ENCODE assay signal across 1 cellular context in the genomic region with DNA sequence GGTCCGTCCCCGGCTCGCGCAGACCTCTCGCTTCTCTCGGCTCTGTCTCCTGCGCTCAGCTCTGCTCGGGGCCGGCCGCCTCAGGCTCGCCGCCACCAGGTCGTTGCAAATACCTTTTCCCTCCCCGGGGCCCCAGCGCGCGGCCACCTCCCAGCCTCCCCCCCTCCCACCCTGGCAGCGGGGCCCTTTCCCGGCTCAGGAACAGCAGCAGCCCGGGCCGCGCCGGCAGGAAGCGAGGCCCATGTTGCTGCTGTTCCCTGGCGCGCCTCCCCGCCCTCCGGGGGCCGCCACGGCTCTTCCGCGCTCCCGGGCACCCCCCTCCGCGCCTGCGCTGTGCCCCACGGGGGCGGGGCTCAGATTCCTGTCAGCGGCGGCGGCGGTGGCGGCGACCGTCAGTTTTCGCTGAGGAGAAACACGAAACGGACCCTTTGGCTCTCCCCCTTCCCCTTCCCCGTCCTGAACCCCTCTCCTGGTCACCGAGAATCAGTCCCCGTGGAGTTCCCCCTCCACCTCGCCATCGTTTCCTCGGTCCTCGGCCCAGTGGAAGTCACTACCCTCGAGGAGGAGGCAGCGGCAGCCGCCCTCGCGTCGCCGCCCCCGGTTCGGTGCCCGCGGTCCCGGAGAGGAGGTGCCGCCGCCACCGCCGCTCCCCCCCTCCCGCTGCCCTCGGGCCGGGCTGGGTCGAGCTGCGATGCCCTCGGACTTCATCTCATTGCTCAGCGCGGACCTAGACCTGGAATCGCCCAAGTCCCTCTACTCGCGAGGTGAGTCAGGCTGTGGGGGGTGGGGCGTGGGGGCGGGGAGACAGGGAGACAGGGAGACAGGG.
A peak's percentile ranks its signal among the peaks of the same experiment; 100 is the strongest.
TF ChIP-seq lines count a peak whose summit lies in the region.

A gene with protein sequence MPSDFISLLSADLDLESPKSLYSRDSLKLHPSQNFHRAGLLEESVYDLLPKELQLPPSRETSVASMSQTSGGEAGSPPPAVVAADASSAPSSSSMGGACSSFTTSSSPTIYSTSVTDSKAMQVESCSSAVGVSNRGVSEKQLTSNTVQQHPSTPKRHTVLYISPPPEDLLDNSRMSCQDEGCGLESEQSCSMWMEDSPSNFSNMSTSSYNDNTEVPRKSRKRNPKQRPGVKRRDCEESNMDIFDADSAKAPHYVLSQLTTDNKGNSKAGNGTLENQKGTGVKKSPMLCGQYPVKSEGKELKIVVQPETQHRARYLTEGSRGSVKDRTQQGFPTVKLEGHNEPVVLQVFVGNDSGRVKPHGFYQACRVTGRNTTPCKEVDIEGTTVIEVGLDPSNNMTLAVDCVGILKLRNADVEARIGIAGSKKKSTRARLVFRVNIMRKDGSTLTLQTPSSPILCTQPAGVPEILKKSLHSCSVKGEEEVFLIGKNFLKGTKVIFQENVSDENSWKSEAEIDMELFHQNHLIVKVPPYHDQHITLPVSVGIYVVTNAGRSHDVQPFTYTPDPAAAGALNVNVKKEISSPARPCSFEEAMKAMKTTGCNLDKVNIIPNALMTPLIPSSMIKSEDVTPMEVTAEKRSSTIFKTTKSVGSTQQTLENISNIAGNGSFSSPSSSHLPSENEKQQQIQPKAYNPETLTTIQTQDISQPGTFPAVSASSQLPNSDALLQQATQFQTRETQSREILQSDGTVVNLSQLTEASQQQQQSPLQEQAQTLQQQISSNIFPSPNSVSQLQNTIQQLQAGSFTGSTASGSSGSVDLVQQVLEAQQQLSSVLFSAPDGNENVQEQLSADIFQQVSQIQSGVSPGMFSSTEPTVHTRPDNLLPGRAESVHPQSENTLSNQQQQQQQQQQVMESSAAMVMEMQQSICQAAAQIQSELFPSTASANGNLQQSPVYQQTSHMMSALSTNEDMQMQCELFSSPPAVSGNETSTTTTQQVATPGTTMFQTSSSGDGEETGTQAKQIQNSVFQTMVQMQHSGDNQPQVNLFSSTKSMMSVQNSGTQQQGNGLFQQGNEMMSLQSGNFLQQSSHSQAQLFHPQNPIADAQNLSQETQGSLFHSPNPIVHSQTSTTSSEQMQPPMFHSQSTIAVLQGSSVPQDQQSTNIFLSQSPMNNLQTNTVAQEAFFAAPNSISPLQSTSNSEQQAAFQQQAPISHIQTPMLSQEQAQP (N-terminal part only) (plus strand): TSS at position 356 of the 826 bp plus-strand sequence. CDS start 336 bp downstream, at position 692.

TF ChIP-seq in HepG2, 621 proteins besides CTCF, POLR2A, EP300 and RAD21 (continued from another document and continues in another):
- TF ChIP-seq ZSCAN31 (CRISPR knock-in tag; IDR thresholded peaks at IDR 0.05; ENCODE audit: low read depth) (peak; percentile 99), SMARCE1 (IDR thresholded peaks at IDR 0.05; ENCODE audit: borderline replicate concordance) (no peak), ASH2L (IDR thresholded peaks at IDR 0.05; ENCODE audit: insufficient read length, low read depth, low read length) (peak; percentile 97), POGZ (CRISPR knock-in tag; IDR thresholded peaks at IDR 0.05) (peak; percentile 84; the same call in 1 of the 2 replicates), DNMT1 (CRISPR knock-in tag; IDR thresholded peaks at IDR 0.05) (peak; percentile 98), MIER2 (CRISPR knock-in tag; IDR thresholded peaks at IDR 0.05) (no peak), SNRNP70 (IDR thresholded peaks at IDR 0.05; ENCODE audit: low read depth, low read length) (no peak), KDM6A (CRISPR knock-in tag; IDR thresholded peaks at IDR 0.05; ENCODE audit: low read depth) (no peak), FIP1L1 (IDR thresholded peaks at IDR 0.05; ENCODE audit: borderline replicate concordance, insufficient read depth, low read depth, low read length) (0 out of 2 replicates have a peak, but pooled peaks have one; percentile 69), CEBPG (CRISPR knock-in tag; IDR thresholded peaks at IDR 0.05) (no peak), KLF12 (CRISPR knock-in tag; IDR thresholded peaks at IDR 0.05; ENCODE audit: borderline replicate concordance) (no peak; the same call in 1 of the 2 replicates), ZNF607 (CRISPR knock-in tag; IDR thresholded peaks at IDR 0.05; ENCODE audit: borderline replicate concordance) (peak; percentile 97), CBX2 (IDR thresholded peaks at IDR 0.05; ENCODE audit: low read depth, low read length) (no peak), CBX2 (CRISPR knock-in tag; IDR thresholded peaks at IDR 0.05; ENCODE audit: low read depth) (no peak), RXRB (CRISPR knock-in tag; IDR thresholded peaks at IDR 0.05; ENCODE audit: borderline replicate concordance) (peak; percentile 61), MAF1 (CRISPR knock-in tag; IDR thresholded peaks at IDR 0.05; ENCODE audit: borderline replicate concordance) (peak; percentile 86), ZKSCAN1 (IDR thresholded peaks at IDR 0.05; ENCODE audit: low read length) (no peak), CREM (IDR thresholded peaks at IDR 0.05) (0 out of 2 replicates have a peak, but pooled peaks have one; percentile 14), CREM (CRISPR knock-in tag; IDR thresholded peaks at IDR 0.05) (no peak), GPN1 (CRISPR knock-in tag; IDR thresholded peaks at IDR 0.05; ENCODE audit: borderline replicate concordance) (no peak; the same call in 1 of the 2 replicates), KDM3A (CRISPR knock-in tag; IDR thresholded peaks at IDR 0.05; ENCODE audit: low read depth) (peak; percentile 99; the same call in 1 of the 2 replicates), ZNF83 (CRISPR knock-in tag; IDR thresholded peaks at IDR 0.05; ENCODE audit: borderline replicate concordance) (peak; percentile 15; the same call in 1 of the 2 replicates), RORA (CRISPR knock-in tag; IDR thresholded peaks at IDR 0.05) (no peak), ZNF431 (CRISPR knock-in tag; IDR thresholded peaks at IDR 0.05; ENCODE audit: borderline replicate concordance, low read depth) (peak; percentile 98), ERF (CRISPR knock-in tag; IDR thresholded peaks at IDR 0.05) (peak; percentile 99), ZNF441 (CRISPR knock-in tag; IDR thresholded peaks at IDR 0.05; ENCODE audit: borderline replicate concordance) (no peak; the same call in 1 of the 2 replicates), CBX5 (CRISPR knock-in tag; IDR thresholded peaks at IDR 0.05; ENCODE audit: borderline replicate concordance) (peak; percentile 60; the same call in 1 of the 2 replicates), HINFP (CRISPR knock-in tag; IDR thresholded peaks at IDR 0.05; ENCODE audit: low read depth) (peak; percentile 71; the same call in 1 of the 2 replicates), DR1 (CRISPR knock-in tag; IDR thresholded peaks at IDR 0.05) (peak; percentile 35; the same call in 1 of the 2 replicates), EZH2 (conservative IDR thresholded peaks at IDR 0.05; ENCODE audit: low read depth, low read length) (no peak), XBP1 (CRISPR knock-in tag; IDR thresholded peaks at IDR 0.05) (no peak), ZNF205 (CRISPR knock-in tag; IDR thresholded peaks at IDR 0.05) (peak; percentile 58; the same call in 1 of the 2 replicates), SRSF4 (IDR thresholded peaks at IDR 0.05; ENCODE audit: low read depth, low read length, poor library complexity, severe bottlenecking) (no peak), GATAD2A (CRISPR knock-in tag; IDR thresholded peaks at IDR 0.05) (peak; percentile 57), STAG1 (CRISPR knock-in tag; IDR thresholded peaks at IDR 0.05) (peak; percentile 43), NAIF1 (CRISPR knock-in tag; IDR thresholded peaks at IDR 0.05; ENCODE audit: borderline replicate concordance) (no peak), CENPT (CRISPR knock-in tag; IDR thresholded peaks at IDR 0.05; ENCODE audit: low read depth) (0 out of 2 replicates have a peak, but pooled peaks have one; percentile 28), WIZ (CRISPR knock-in tag; IDR thresholded peaks at IDR 0.05) (peak; percentile 74; the same call in 1 of the 2 replicates), ZNF614 (CRISPR knock-in tag; IDR thresholded peaks at IDR 0.05; ENCODE audit: borderline replicate concordance) (no peak), ZSCAN5A (CRISPR knock-in tag; IDR thresholded peaks at IDR 0.05; ENCODE audit: borderline replicate concordance) (peak; percentile 87; the same call in 1 of the 2 replicates)
- TF ChIP-seq, protein P1, sequence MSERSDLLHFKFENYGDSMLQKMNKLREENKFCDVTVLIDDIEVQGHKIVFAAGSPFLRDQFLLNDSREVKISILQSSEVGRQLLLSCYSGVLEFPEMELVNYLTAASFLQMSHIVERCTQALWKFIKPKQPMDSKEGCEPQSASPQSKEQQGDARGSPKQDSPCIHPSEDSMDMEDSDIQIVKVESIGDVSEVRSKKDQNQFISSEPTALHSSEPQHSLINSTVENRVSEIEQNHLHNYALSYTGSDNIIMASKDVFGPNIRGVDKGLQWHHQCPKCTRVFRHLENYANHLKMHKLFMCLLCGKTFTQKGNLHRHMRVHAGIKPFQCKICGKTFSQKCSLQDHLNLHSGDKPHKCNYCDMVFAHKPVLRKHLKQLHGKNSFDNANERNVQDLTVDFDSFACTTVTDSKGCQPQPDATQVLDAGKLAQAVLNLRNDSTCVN (CRISPR knock-in tag; IDR thresholded peaks at IDR 0.05; ENCODE audit: borderline replicate concordance), result peak; percentile 86; the same call in 1 of the 2 replicates
- TF ChIP-seq, protein P2, sequence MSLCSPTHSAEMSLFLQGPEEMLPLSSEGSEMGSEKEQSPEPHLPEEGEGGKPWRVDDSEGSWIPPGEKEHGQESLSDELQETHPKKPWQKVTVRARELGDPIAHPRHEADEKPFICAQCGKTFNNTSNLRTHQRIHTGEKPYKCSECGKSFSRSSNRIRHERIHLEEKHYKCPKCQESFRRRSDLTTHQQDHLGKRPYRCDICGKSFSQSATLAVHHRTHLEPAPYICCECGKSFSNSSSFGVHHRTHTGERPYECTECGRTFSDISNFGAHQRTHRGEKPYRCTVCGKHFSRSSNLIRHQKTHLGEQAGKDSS (CRISPR knock-in tag; IDR thresholded peaks at IDR 0.05; ENCODE audit: borderline replicate concordance, low read depth), result peak; percentile 84; the same call in 1 of the 2 replicates
- TF ChIP-seq, protein P3, sequence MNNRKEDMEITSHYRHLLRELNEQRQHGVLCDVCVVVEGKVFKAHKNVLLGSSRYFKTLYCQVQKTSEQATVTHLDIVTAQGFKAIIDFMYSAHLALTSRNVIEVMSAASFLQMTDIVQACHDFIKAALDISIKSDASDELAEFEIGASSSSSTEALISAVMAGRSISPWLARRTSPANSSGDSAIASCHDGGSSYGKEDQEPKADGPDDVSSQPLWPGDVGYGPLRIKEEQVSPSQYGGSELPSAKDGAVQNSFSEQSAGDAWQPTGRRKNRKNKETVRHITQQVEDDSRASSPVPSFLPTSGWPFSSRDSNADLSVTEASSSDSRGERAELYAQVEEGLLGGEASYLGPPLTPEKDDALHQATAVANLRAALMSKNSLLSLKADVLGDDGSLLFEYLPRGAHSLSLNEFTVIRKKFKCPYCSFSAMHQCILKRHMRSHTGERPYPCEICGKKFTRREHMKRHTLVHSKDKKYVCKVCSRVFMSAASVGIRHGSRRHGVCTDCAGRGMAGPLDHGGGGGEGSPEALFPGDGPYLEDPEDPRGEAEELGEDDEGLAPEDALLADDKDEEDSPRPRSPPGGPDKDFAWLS (CRISPR knock-in tag; IDR thresholded peaks at IDR 0.05; ENCODE audit: borderline replicate concordance), result peak; percentile 75; the same call in 1 of the 2 replicates
- TF ChIP-seq, protein P4, sequence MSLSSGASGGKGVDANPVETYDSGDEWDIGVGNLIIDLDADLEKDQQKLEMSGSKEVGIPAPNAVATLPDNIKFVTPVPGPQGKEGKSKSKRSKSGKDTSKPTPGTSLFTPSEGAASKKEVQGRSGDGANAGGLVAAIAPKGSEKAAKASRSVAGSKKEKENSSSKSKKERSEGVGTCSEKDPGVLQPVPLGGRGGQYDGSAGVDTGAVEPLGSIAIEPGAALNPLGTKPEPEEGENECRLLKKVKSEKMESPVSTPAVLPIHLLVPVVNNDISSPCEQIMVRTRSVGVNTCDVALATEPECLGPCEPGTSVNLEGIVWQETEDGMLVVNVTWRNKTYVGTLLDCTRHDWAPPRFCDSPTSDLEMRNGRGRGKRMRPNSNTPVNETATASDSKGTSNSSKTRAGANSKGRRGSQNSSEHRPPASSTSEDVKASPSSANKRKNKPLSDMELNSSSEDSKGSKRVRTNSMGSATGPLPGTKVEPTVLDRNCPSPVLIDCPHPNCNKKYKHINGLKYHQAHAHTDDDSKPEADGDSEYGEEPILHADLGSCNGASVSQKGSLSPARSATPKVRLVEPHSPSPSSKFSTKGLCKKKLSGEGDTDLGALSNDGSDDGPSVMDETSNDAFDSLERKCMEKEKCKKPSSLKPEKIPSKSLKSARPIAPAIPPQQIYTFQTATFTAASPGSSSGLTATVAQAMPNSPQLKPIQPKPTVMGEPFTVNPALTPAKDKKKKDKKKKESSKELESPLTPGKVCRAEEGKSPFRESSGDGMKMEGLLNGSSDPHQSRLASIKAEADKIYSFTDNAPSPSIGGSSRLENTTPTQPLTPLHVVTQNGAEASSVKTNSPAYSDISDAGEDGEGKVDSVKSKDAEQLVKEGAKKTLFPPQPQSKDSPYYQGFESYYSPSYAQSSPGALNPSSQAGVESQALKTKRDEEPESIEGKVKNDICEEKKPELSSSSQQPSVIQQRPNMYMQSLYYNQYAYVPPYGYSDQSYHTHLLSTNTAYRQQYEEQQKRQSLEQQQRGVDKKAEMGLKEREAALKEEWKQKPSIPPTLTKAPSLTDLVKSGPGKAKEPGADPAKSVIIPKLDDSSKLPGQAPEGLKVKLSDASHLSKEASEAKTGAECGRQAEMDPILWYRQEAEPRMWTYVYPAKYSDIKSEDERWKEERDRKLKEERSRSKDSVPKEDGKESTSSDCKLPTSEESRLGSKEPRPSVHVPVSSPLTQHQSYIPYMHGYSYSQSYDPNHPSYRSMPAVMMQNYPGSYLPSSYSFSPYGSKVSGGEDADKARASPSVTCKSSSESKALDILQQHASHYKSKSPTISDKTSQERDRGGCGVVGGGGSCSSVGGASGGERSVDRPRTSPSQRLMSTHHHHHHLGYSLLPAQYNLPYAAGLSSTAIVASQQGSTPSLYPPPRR (CRISPR knock-in tag; IDR thresholded peaks at IDR 0.05; ENCODE audit: borderline replicate concordance), result peak; percentile 77
